ENCODE assay signal across 25 cellular contexts in genomic region chr2:116513991-116514390, GRCh38.
"Had no signal": no experiment of that assay in that cellular context is flagged by ENCODE, and none has a peak within 500 bp of the region (broad histone marks: within the 10 kb centered on the region; RNA-seq: fewer than 3 reads in every experiment).

No MANE protein-coding gene starts in this region.

- H3K36me3 ChIP-seq: ascending aorta had no signal

- H3K27me3 ChIP-seq: ascending aorta, body of pancreas had no signal

- H3K4me3 ChIP-seq: ascending aorta, body of pancreas, SK-N-MC had no signal

- H3K9me3 ChIP-seq: ascending aorta, body of pancreas had no signal

- DNase-seq: activated B cell treated with CpG ODN at 0.5 μM for 24 hours; activated CD4-positive, alpha-beta memory T cell treated with anti-CD3 and anti-CD28 coated beads for 36 hours; activated CD4-positive, alpha-beta T cell treated with anti-CD3 and anti-CD28 coated beads for 1 hour; activated CD4-positive, alpha-beta T cell treated with anti-CD3 and anti-CD28 coated beads, Interleukin-2, amount 10 ng/mL, durations not matched to agents 24 days and 14 days; activated CD8-positive, alpha-beta memory T cell treated with anti-CD3 and anti-CD28 coated beads for 24 hours; activated effector memory CD4-positive, alpha-beta T cell treated with anti-CD3 and anti-CD28 coated beads, Interleukin-2, amount 50 U/mL, for 16 hours; activated naive CD4-positive, alpha-beta T cell treated with Interleukin-2 at 50 U/mL for 16 hours; activated naive CD8-positive, alpha-beta T cell treated with anti-CD3 and anti-CD28 coated beads, Interleukin-2, amount 50 U/mL, for 24 hours; activated T-cell treated with anti-CD3 and anti-CD28 coated beads, Interleukin-2, amount 50 U/mL, for 4 hours; amniotic stem cell; body of pancreas; KG1; MM.1S; NCI-H1436; NCI-H187; NCI-H446; NCI-H524; NCI-H748 treated with DMSO at 0.1 percent for 48 hours; SIG-M5; T-cell; T-helper 2 cell; T1000 had no signal

- ATAC-seq: activated naive CD4-positive, alpha-beta T cell treated with anti-CD3 and anti-CD28 coated beads, Interleukin-2, amount 50 U/mL, for 72 hours; activated naive CD8-positive, alpha-beta T cell treated with anti-CD3 and anti-CD28 coated beads, Interleukin-2, amount 50 U/mL, for 24 hours; activated T-cell treated with anti-CD3 and anti-CD28 coated beads, Interleukin-2, amount 50 U/mL, for 4 hours; body of pancreas; T-cell had no signal
